In genomic region chr17:51703364-51704341, GRCh38 we compare ENCODE assay signal across 15 cellular contexts.
A peak's percentile ranks its signal among the peaks of the same experiment; 100 is the strongest.
DNase-seq lines count a peak whose midpoint lies in the region; ATAC-seq and TF ChIP-seq lines count a peak whose summit lies in the region.
"Had no signal": no experiment of that assay in that cellular context is flagged by ENCODE, and none has a peak within 500 bp of the region (broad histone marks: within the 10 kb centered on the region; RNA-seq: fewer than 3 reads in every experiment).

No MANE protein-coding gene starts in this region.

- H3K27me3 Mint-ChIP-seq in MCF 10A (ENCODE audit: insufficient read depth, unreplicated experiment) (peaks cover 11% of the 10 kb centered on the region), WTC11 (ENCODE audit: low read depth) (no peaks in the 10 kb centered on the region; the same call in 1 of the 2 replicates)

- POLR2A ChIA-PET in MCF 10A (lab: Yijun Ruan, JAX) (interaction anchor here (0.5 to 0.6 kb wide), 2 partner anchors 8 to 45 kb away, joined by 3 to 4 read pairs; no protein-coding TSS in a partner anchor), WTC11 (lab: Charles Lee) (no interaction called here)

- intact Hi-C loops in MCF 10A (cut with micrococcal nuclease) (loop anchor here (1.0 kb wide), 1 partner anchor 63 kb away; no protein-coding TSS in a partner anchor), left ventricle myocardium superior (cut with micrococcal nuclease) (no loop called here)

- H3K36me3 Mint-ChIP-seq in MCF 10A (ENCODE audit: insufficient read depth, unreplicated experiment) (no peaks in the 10 kb centered on the region), WTC11 (peaks cover 3% of the 10 kb centered on the region)

- H3K4me3 Mint-ChIP-seq in MCF 10A (ENCODE audit: unreplicated experiment): no peak overlapping the region
- no peak overlapping the region for H3K4me3 Mint-ChIP-seq in WTC11

- no peak overlapping the region for H3K4me3 ChIP-seq in LNCaP clone FGC (ENCODE audit: low read depth, low read length)
- no peak overlapping the region for H3K4me3 ChIP-seq in skeletal muscle cell (ENCODE audit: low read depth, low read length)
- H3K4me3 ChIP-seq: BLaER1, esophagus squamous epithelium had no signal

- no TSS peak for BruUV-seq in MCF 10A (replicated peaks; lab: Mats Ljungman, UMichigan)

- H3K4me1 Mint-ChIP-seq in MCF 10A (ENCODE audit: insufficient read depth, unreplicated experiment) (peaks cover 16% of the 10 kb centered on the region), WTC11 (no peaks in the 10 kb centered on the region)

- TF ChIP-seq CTCF in LNCaP clone FGC (IDR thresholded peaks at IDR 0.05; ENCODE audit: control insufficient read depth, extremely low read depth, insufficient read depth): no peak
- no peak for TF ChIP-seq CTCF in MCF 10A (IDR thresholded peaks at IDR 0.05; ENCODE audit: unreplicated experiment)
- TF ChIP-seq CTCF in WTC11 (IDR thresholded peaks at IDR 0.05): no peak

- ATAC-seq in left ventricle myocardium superior: peak; percentile 92
- ATAC-seq in WTC11: no peak
- ATAC-seq: activated CD4-positive, CD25-positive, alpha-beta regulatory T cell treated with anti-CD3 and anti-CD28 coated beads, Interleukin-2, amount 50 U/mL, for 24 hours had no signal

- H3K9me3 Mint-ChIP-seq in MCF 10A (ENCODE audit: unreplicated experiment) (no peaks in the 10 kb centered on the region), WTC11 (peaks cover 50% of the 10 kb centered on the region)

- CTCF ChIA-PET in MCF 10A (lab: Yijun Ruan, JAX) (no interaction called here), WTC11 (lab: Charles Lee) (no interaction called here)

- H3K27ac Mint-ChIP-seq in MCF 10A (ENCODE audit: low read depth, unreplicated experiment): peak overlapping the region; percentile 34
- H3K27ac Mint-ChIP-seq in WTC11: no peak overlapping the region

- DNase-seq in LNCaP clone FGC (ENCODE audit: low read depth): peak; percentile 88
- peak; percentile 91 for DNase-seq in MCF 10A (ENCODE audit: unreplicated experiment)
- DNase-seq in left ventricle myocardium superior: peak; percentile 73
- peak; percentile 5 for DNase-seq in skeletal muscle cell (ENCODE audit: low read depth)
- no peak for DNase-seq in WTC11 (ENCODE audit: low spot score)
- DNase-seq in NCI-H526 (lab: John Stamatoyannopoulos, UW): no peak
- no peak for DNase-seq in amygdala (lab: John Stamatoyannopoulos, UW)
- DNase-seq in NCI-H82 treated with DMSO at 0.1 percent for 48 hours (lab: John Stamatoyannopoulos, UW; ENCODE audit: unreplicated experiment): no peak
- DNase-seq: caudate nucleus, esophagus squamous epithelium, GF-D8, islet precursor cell, NCI-H510A had no signal

TF ChIP-seq in WTC11, 78 proteins besides CTCF, POLR2A, EP300 and RAD21:
- TF ChIP-seq ESRRA (CRISPR knock-in tag; IDR thresholded peaks at IDR 0.05; ENCODE audit: borderline replicate concordance) (no peak), ATF1 (CRISPR knock-in tag; IDR thresholded peaks at IDR 0.05) (no peak), NFE2L1 (CRISPR knock-in tag; IDR thresholded peaks at IDR 0.05) (no peak), MAX (CRISPR knock-in tag; IDR thresholded peaks at IDR 0.05) (no peak), PRDM15 (CRISPR knock-in tag; IDR thresholded peaks at IDR 0.05) (no peak), NR3C1 (CRISPR knock-in tag; conservative IDR thresholded peaks at IDR 0.05; ENCODE audit: low read depth) (no peak)

Comparison
In these comparisons a context has a peak if more than half of its experiments do, and no peak if none do; other contexts are left out.
1. DNase-seq: peak in LNCaP clone FGC (single experiment), MCF 10A (single experiment), left ventricle myocardium superior (single experiment) and skeletal muscle cell (single experiment); none in WTC11 (single experiment), NCI-H526 (0 of 2), amygdala (0 of 56) and NCI-H82 treated with DMSO at 0.1 percent for 48 hours (single experiment).